Comparison of ENCODE assay signal across 1 cellular context in genomic region chr9:15079989-15080388, GRCh38.
A peak's percentile ranks its signal among the peaks of the same experiment; 100 is the strongest.
TF ChIP-seq lines count a peak whose summit lies in the region.

No MANE protein-coding gene starts in this region.

TF ChIP-seq in HepG2, 621 proteins besides CTCF, POLR2A, EP300 and RAD21 (continued from another document):
- TF ChIP-seq HMGXB3 (CRISPR knock-in tag; IDR thresholded peaks at IDR 0.05; ENCODE audit: borderline replicate concordance) (peak; percentile 65; the same call in 1 of the 2 replicates), U2AF2 (IDR thresholded peaks at IDR 0.05; ENCODE audit: low read depth, low read length) (no peak), CBFB (CRISPR knock-in tag; IDR thresholded peaks at IDR 0.05) (peak; percentile 67; the same call in 1 of the 2 replicates), SMARCC2 (IDR thresholded peaks at IDR 0.05) (0 out of 2 replicates have a peak, but pooled peaks have one; percentile 11), HMG20B (CRISPR knock-in tag; conservative IDR thresholded peaks at IDR 0.05) (peak; percentile 85), ZSCAN25 (CRISPR knock-in tag; IDR thresholded peaks at IDR 0.05) (no peak), ZFX (CRISPR knock-in tag; IDR thresholded peaks at IDR 0.05; ENCODE audit: low read depth) (no peak), SOX6 (IDR thresholded peaks at IDR 0.05) (no peak), SOX6 (CRISPR knock-in tag; IDR thresholded peaks at IDR 0.05) (peak; percentile 99), ZNF296 (CRISPR knock-in tag; conservative IDR thresholded peaks at IDR 0.05) (no peak), THYN1 (CRISPR knock-in tag; IDR thresholded peaks at IDR 0.05; ENCODE audit: borderline replicate concordance, low read depth) (no peak), MIER3 (CRISPR knock-in tag; IDR thresholded peaks at IDR 0.05; ENCODE audit: borderline replicate concordance) (peak; percentile 94; the same call in 1 of the 2 replicates), FOXP4 (CRISPR knock-in tag; IDR thresholded peaks at IDR 0.05) (peak; percentile 92), MTF2 (CRISPR knock-in tag; IDR thresholded peaks at IDR 0.05; ENCODE audit: borderline replicate concordance) (no peak), RCOR2 (CRISPR knock-in tag; IDR thresholded peaks at IDR 0.05) (peak; percentile 84), NCOR1 (IDR thresholded peaks at IDR 0.05; ENCODE audit: borderline replicate concordance, low read length) (peak; percentile 66; the same call in 1 of the 2 replicates), TBX3 (IDR thresholded peaks at IDR 0.05; ENCODE audit: borderline replicate concordance) (peak; percentile 85), ZBTB46 (CRISPR knock-in tag; IDR thresholded peaks at IDR 0.05; ENCODE audit: borderline replicate concordance) (no peak), ZNF644 (CRISPR knock-in tag; IDR thresholded peaks at IDR 0.05; ENCODE audit: low read depth) (peak; percentile 81; the same call in 1 of the 2 replicates), KDM6A (CRISPR knock-in tag; IDR thresholded peaks at IDR 0.05; ENCODE audit: low read depth) (peak; percentile 43; the same call in 1 of the 2 replicates), HDAC6 (IDR thresholded peaks at IDR 0.05; ENCODE audit: low read depth, low read length) (no peak), ZSCAN31 (CRISPR knock-in tag; IDR thresholded peaks at IDR 0.05; ENCODE audit: low read depth) (no peak), HMGXB4 (CRISPR knock-in tag; IDR thresholded peaks at IDR 0.05; ENCODE audit: borderline replicate concordance in 1 of 2, low read depth in 1 of 2) (0 out of 4 replicates have a peak, but pooled peaks of 1 of the 2 experiments have one; percentile 28), PRDM4 (CRISPR knock-in tag; IDR thresholded peaks at IDR 0.05; ENCODE audit: borderline replicate concordance) (no peak), TGIF2 (CRISPR knock-in tag; IDR thresholded peaks at IDR 0.05) (peak; percentile 64; the same call in 1 of the 2 replicates), SP4 (CRISPR knock-in tag; IDR thresholded peaks at IDR 0.05) (no peak), ZNF264 (CRISPR knock-in tag; IDR thresholded peaks at IDR 0.05) (peak; percentile 47; the same call in 1 of the 2 replicates), PBX3 (CRISPR knock-in tag; IDR thresholded peaks at IDR 0.05; ENCODE audit: borderline replicate concordance) (no peak), NFAT5 (CRISPR knock-in tag; IDR thresholded peaks at IDR 0.05) (no peak), SNRNP70 (IDR thresholded peaks at IDR 0.05; ENCODE audit: low read depth, low read length) (no peak), POGZ (CRISPR knock-in tag; IDR thresholded peaks at IDR 0.05) (peak; percentile 75), MAFK (conservative IDR thresholded peaks at IDR 0.05 in 1 of 2, IDR thresholded peaks at IDR 0.05 in 1 of 2; ENCODE audit: low read length in 2 of 2) (peak in 1 of 2 experiments; percentile 27; a peak in 1 of 4 replicates), FOXA1 (IDR thresholded peaks at IDR 0.05) (no peak), FOXA1 (CRISPR knock-in tag; IDR thresholded peaks at IDR 0.05) (peak; percentile 92), KLF12 (CRISPR knock-in tag; IDR thresholded peaks at IDR 0.05; ENCODE audit: borderline replicate concordance) (no peak), ZNF430 (CRISPR knock-in tag; IDR thresholded peaks at IDR 0.05) (0 out of 2 replicates have a peak, but pooled peaks have one; percentile 53)
